ENCODE assay signal across 11 cellular contexts in genomic region chr3:140170612-140171011, GRCh38.
A peak's percentile ranks its signal among the peaks of the same experiment; 100 is the strongest.
DNase-seq lines count a peak whose midpoint lies in the region; ATAC-seq and TF ChIP-seq lines count a peak whose summit lies in the region.
"Had no signal": no experiment of that assay in that cellular context is flagged by ENCODE, and none has a peak within 500 bp of the region (broad histone marks: within the 10 kb centered on the region; RNA-seq: fewer than 3 reads in every experiment).

No MANE protein-coding gene starts in this region.

- no peak for TF ChIP-seq POLR2A in sigmoid colon (IDR thresholded peaks at IDR 0.05)

- no peak overlapping the region for H3K4me3 ChIP-seq in sigmoid colon

- TF ChIP-seq CTCF in GM20000 (IDR thresholded peaks at IDR 0.05; ENCODE audit: extremely low read depth, missing control alignments) (no peak), sigmoid colon (IDR thresholded peaks at IDR 0.05) (no peak)

- peaks cover 0 to 12% (median 4%) of the 10 kb centered on the region in 4 donors for H3K4me1 ChIP-seq in sigmoid colon

- H3K27me3 ChIP-seq in sigmoid colon: no peaks in the 10 kb centered on the region

- H3K36me3 ChIP-seq in sigmoid colon: no peaks in the 10 kb centered on the region

- WGBS in sigmoid colon, 2 donors: 44 to 68% methylated on average over 1 of the region's 1 CpG

- no peak overlapping the region for H3K27ac ChIP-seq in sigmoid colon

- TF ChIP-seq EP300 in sigmoid colon (IDR thresholded peaks at IDR 0.05): no peak

- peak; percentile 55 for DNase-seq in GM20000 (ENCODE audit: low spot score)
- peak; percentile 95 for DNase-seq in NOMO-1 treated with DMSO at 0.1 percent for 48 hours (lab: John Stamatoyannopoulos, UW; ENCODE audit: unreplicated experiment)
- DNase-seq in activated CD4-positive, alpha-beta T cell treated with anti-CD3 and anti-CD28 coated beads, Interleukin-2, amount 50 U/mL, for 4 hours: no peak
- no peak for DNase-seq in stimulated activated naive CD4-positive, alpha-beta T cell treated with Interleukin-2 at 50 U/mL for 16 hours (lab: John Stamatoyannopoulos, UW)
- DNase-seq in NCI-H2029 (lab: John Stamatoyannopoulos, UW): no peak
- no peak for DNase-seq in sigmoid colon
- DNase-seq: activated T-cell treated with anti-CD3 and anti-CD28 coated beads for 4 hours, HCEC 1CT, NCI-H187 treated with DMSO at 0.1 percent for 48 hours had no signal

- intact Hi-C loops in sigmoid colon (cut with DNase I): no loop called here

- no peaks in the 10 kb centered on the region for H3K9me3 ChIP-seq in sigmoid colon

- ATAC-seq in GM18502 (IDR thresholded peaks at IDR 0.05; ENCODE audit: poor library complexity, unreplicated experiment): peak; percentile 98
- ATAC-seq in HG03060 (IDR thresholded peaks at IDR 0.05; ENCODE audit: low read depth, unreplicated experiment): peak; percentile 98

Comparison
In these comparisons a context has a peak if more than half of its experiments do, and no peak if none do; other contexts are left out.
1. DNase-seq: peak in GM20000 (single experiment) and NOMO-1 treated with DMSO at 0.1 percent for 48 hours (single experiment); none in activated CD4-positive, alpha-beta T cell treated with anti-CD3 and anti-CD28 coated beads, Interleukin-2, amount 50 U/mL, for 4 hours (0 of 2), stimulated activated naive CD4-positive, alpha-beta T cell treated with Interleukin-2 at 50 U/mL for 16 hours (single experiment), NCI-H2029 (single experiment) and sigmoid colon (single experiment).